Comparison of ENCODE assay signal across 15 cellular contexts in genomic region chr14:72965249-72965648, GRCh38. TPM values are rescaled to one million over a fixed set of nuclear protein-coding genes. Genes with fewer than 3 reads are reported as not detected.
DNase-seq lines count a peak whose midpoint lies in the region; ATAC-seq and TF ChIP-seq lines count a peak whose summit lies in the region.
"Had no signal": no experiment of that assay in that cellular context is flagged by ENCODE, and none has a peak within 500 bp of the region (broad histone marks: within the 10 kb centered on the region; RNA-seq: fewer than 3 reads in every experiment).

No MANE protein-coding gene starts in this region.

- H3K36me3 ChIP-seq in body of pancreas (replicated peaks in 1 of 2; ENCODE audit: insufficient read depth in 1 of 2, low read depth in 2 of 2): peaks cover 0 to 2% of the 10 kb centered on the region in 2 donors

- intact Hi-C loops in body of pancreas (cut with DNase I): no loop called here
- intact Hi-C loops in left cardiac atrium (cut with DNase I): no loop called here

- peaks cover 14% of the 10 kb centered on the region for H3K4me1 ChIP-seq in foreskin keratinocyte
- no peaks in the 10 kb centered on the region for H3K4me1 ChIP-seq in body of pancreas

- no peak for TF ChIP-seq POLR2A in body of pancreas (IDR thresholded peaks at IDR 0.05)

- no peaks in the 10 kb centered on the region for H3K9me3 ChIP-seq in body of pancreas
- H3K9me3 ChIP-seq: adrenal gland had no signal

- H3K9me3 Mint-ChIP-seq in WTC11: no peaks in the 10 kb centered on the region
- H3K9me3 Mint-ChIP-seq: activated CD4-positive, alpha-beta memory T cell treated with anti-CD3 and anti-CD28 coated beads, Interleukin-2, amount 10 ng/mL, durations not matched to agents 7 days and 5 days; stimulated activated naive B cell treated with anti-CD40 and anti-IgM and Interleukin-4, amounts not matched to agents 10 μg/mL and 1 μg/mL and 100 μg/mL, for 72 hours had no signal

- DNase-seq in A172 (ENCODE audit: low spot score): peak; percentile 69
- peak; percentile 82 for DNase-seq in HCEC 1CT
- no peak for DNase-seq in WTC11 (ENCODE audit: low spot score)
- DNase-seq in foreskin keratinocyte: peak; percentile 11 to 39
- no peak for DNase-seq in body of pancreas
- no peak for DNase-seq in left cardiac atrium
- no peak for DNase-seq in NCI-H526 (lab: John Stamatoyannopoulos, UW)
- no peak for DNase-seq in iPS-NIHi7 (ENCODE audit: extremely low spot score)
- DNase-seq: activated CD4-positive, alpha-beta memory T cell treated with anti-CD3 and anti-CD28 coated beads, Interleukin-2, amount 10 ng/mL, durations not matched to agents 7 days and 5 days; effector CD4-positive, alpha-beta T cell; GDM1; hippocampal formation; mesendoderm; stimulated activated naive B cell treated with anti-CD40 and anti-IgM and Interleukin-4, amounts not matched to agents 10 μg/mL and 1 μg/mL and 100 μg/mL, for 72 hours had no signal

- H3K27me3 Mint-ChIP-seq in WTC11 (ENCODE audit: low read depth): 0 out of 2 replicates have a peak, but pooled peaks cover 3% of the 10 kb centered on the region
- H3K27me3 Mint-ChIP-seq: activated CD4-positive, alpha-beta memory T cell treated with anti-CD3 and anti-CD28 coated beads, Interleukin-2, amount 10 ng/mL, durations not matched to agents 7 days and 5 days; stimulated activated naive B cell treated with anti-CD40 and anti-IgM and Interleukin-4, amounts not matched to agents 10 μg/mL and 1 μg/mL and 100 μg/mL, for 72 hours had no signal

- TF ChIP-seq CTCF in WTC11 (IDR thresholded peaks at IDR 0.05) (no peak), foreskin keratinocyte (conservative IDR thresholded peaks at IDR 0.05) (no peak), body of pancreas (IDR thresholded peaks at IDR 0.05) (no peak)

- peaks cover 15% of the 10 kb centered on the region for H3K36me3 Mint-ChIP-seq in WTC11

- H3K27ac Mint-ChIP-seq in WTC11: 0 out of 2 replicates have a peak overlapping the region, but pooled peaks have one; percentile 8
- H3K27ac Mint-ChIP-seq: activated CD4-positive, alpha-beta memory T cell treated with anti-CD3 and anti-CD28 coated beads, Interleukin-2, amount 10 ng/mL, durations not matched to agents 7 days and 5 days had no signal

- H3K4me1 Mint-ChIP-seq in WTC11: no peaks in the 10 kb centered on the region

- ATAC-seq in WTC11 (no peak), foreskin keratinocyte (no peak), body of pancreas (no peak), left cardiac atrium (no peak)
- ATAC-seq: stimulated activated naive B cell treated with anti-CD40 and anti-IgM and Interleukin-4, amounts not matched to agents 10 μg/mL and 1 μg/mL and 100 μg/mL, for 72 hours had no signal

- 70 to 81% methylated on average over 6 of the region's 6 CpGs for WGBS in body of pancreas, 2 donors

- H3K27ac ChIP-seq in foreskin keratinocyte: no peak overlapping the region
- H3K27ac ChIP-seq in body of pancreas: no peak overlapping the region

- CTCF ChIA-PET in WTC11 (lab: Charles Lee): no interaction called here

- H3K27me3 ChIP-seq in foreskin keratinocyte (no peaks in the 10 kb centered on the region), body of pancreas (no peaks in the 10 kb centered on the region)
- H3K27me3 ChIP-seq: adrenal gland had no signal

- no peak overlapping the region for H3K4me3 ChIP-seq in body of pancreas
- H3K4me3 ChIP-seq: adrenal gland had no signal

- H3K4me3 Mint-ChIP-seq in WTC11: no peak overlapping the region
- H3K4me3 Mint-ChIP-seq: activated CD4-positive, alpha-beta memory T cell treated with anti-CD3 and anti-CD28 coated beads, Interleukin-2, amount 10 ng/mL, durations not matched to agents 7 days and 5 days; stimulated activated naive B cell treated with anti-CD40 and anti-IgM and Interleukin-4, amounts not matched to agents 10 μg/mL and 1 μg/mL and 100 μg/mL, for 72 hours had no signal

- POLR2A ChIA-PET in WTC11 (lab: Charles Lee): no interaction called here

TF ChIP-seq in WTC11, 78 proteins besides CTCF, POLR2A, EP300 and RAD21:
- TF ChIP-seq CREB1 (CRISPR knock-in tag; IDR thresholded peaks at IDR 0.05) (no peak), ATF2 (CRISPR knock-in tag; IDR thresholded peaks at IDR 0.05; ENCODE audit: borderline replicate concordance, low read depth) (no peak), ZNF232 (CRISPR knock-in tag; IDR thresholded peaks at IDR 0.05) (no peak), JAZF1 (CRISPR knock-in tag; IDR thresholded peaks at IDR 0.05) (no peak), JUN (CRISPR knock-in tag; IDR thresholded peaks at IDR 0.05) (no peak), IRF2 (CRISPR knock-in tag; IDR thresholded peaks at IDR 0.05; ENCODE audit: borderline replicate concordance, low read depth) (no peak), ZNF317 (CRISPR knock-in tag; IDR thresholded peaks at IDR 0.05; ENCODE audit: borderline replicate concordance, low read depth) (no peak), ZNF138 (CRISPR knock-in tag; conservative IDR thresholded peaks at IDR 0.05) (no peak), ZNF423 (CRISPR knock-in tag; IDR thresholded peaks at IDR 0.05) (no peak)
- TF ChIP-seq, protein P1, sequence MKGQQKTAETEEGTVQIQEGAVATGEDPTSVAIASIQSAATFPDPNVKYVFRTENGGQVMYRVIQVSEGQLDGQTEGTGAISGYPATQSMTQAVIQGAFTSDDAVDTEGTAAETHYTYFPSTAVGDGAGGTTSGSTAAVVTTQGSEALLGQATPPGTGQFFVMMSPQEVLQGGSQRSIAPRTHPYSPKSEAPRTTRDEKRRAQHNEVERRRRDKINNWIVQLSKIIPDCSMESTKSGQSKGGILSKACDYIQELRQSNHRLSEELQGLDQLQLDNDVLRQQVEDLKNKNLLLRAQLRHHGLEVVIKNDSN (CRISPR knock-in tag; IDR thresholded peaks at IDR 0.05): no peak
- TF ChIP-seq, protein P2, sequence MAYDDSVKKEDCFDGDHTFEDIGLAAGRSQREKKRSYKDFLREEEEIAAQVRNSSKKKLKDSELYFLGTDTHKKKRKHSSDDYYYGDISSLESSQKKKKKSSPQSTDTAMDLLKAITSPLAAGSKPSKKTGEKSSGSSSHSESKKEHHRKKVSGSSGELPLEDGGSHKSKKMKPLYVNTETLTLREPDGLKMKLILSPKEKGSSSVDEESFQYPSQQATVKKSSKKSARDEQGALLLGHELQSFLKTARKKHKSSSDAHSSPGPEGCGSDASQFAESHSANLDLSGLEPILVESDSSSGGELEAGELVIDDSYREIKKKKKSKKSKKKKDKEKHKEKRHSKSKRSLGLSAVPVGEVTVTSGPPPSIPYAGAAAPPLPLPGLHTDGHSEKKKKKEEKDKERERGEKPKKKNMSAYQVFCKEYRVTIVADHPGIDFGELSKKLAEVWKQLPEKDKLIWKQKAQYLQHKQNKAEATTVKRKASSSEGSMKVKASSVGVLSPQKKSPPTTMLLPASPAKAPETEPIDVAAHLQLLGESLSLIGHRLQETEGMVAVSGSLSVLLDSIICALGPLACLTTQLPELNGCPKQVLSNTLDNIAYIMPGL (CRISPR knock-in tag; IDR thresholded peaks at IDR 0.05): no peak
- TF ChIP-seq, protein P3, sequence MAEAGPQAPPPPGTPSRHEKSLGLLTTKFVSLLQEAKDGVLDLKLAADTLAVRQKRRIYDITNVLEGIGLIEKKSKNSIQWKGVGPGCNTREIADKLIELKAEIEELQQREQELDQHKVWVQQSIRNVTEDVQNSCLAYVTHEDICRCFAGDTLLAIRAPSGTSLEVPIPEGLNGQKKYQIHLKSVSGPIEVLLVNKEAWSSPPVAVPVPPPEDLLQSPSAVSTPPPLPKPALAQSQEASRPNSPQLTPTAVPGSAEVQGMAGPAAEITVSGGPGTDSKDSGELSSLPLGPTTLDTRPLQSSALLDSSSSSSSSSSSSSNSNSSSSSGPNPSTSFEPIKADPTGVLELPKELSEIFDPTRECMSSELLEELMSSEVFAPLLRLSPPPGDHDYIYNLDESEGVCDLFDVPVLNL (CRISPR knock-in tag; IDR thresholded peaks at IDR 0.05; ENCODE audit: borderline replicate concordance, low read depth): no peak

RNA-seq across cellular contexts. Expression of gene DCAF4, which starts 39.0 kb away (rescaled TPM):
- 32.5 and 47.9 TPM in 2 replicates for total RNA-seq in A172 (2014; rRNA removed; shearing (Covaris generic))
- total RNA-seq in WTC11 (2021) (17.4 to 19.6 TPM (median 18.8 TPM) in 3 replicates), foreskin keratinocyte (17.1 and 32.4 TPM in 2 replicates), body of pancreas (10 to 100 TPM; 10.4 to 39.2 TPM), left cardiac atrium (10 to 100 TPM in 1 of 2 donors, 1 to 10 TPM in 1; 8.3 to 10.4 TPM)
- 8.6 and 16.5 TPM in 2 replicates for polyA plus RNA-seq in foreskin keratinocyte

Comparison
In these comparisons a context has a peak if more than half of its experiments do, and no peak if none do; other contexts are left out.
1. DNase-seq: peak in A172 (single experiment), HCEC 1CT (single experiment) and foreskin keratinocyte (2 of 2); none in WTC11 (single experiment), body of pancreas (0 of 4), left cardiac atrium (single experiment), NCI-H526 (0 of 2) and iPS-NIHi7 (single experiment).